ENCODE assay signal across 1 cellular context in the genomic region with DNA sequence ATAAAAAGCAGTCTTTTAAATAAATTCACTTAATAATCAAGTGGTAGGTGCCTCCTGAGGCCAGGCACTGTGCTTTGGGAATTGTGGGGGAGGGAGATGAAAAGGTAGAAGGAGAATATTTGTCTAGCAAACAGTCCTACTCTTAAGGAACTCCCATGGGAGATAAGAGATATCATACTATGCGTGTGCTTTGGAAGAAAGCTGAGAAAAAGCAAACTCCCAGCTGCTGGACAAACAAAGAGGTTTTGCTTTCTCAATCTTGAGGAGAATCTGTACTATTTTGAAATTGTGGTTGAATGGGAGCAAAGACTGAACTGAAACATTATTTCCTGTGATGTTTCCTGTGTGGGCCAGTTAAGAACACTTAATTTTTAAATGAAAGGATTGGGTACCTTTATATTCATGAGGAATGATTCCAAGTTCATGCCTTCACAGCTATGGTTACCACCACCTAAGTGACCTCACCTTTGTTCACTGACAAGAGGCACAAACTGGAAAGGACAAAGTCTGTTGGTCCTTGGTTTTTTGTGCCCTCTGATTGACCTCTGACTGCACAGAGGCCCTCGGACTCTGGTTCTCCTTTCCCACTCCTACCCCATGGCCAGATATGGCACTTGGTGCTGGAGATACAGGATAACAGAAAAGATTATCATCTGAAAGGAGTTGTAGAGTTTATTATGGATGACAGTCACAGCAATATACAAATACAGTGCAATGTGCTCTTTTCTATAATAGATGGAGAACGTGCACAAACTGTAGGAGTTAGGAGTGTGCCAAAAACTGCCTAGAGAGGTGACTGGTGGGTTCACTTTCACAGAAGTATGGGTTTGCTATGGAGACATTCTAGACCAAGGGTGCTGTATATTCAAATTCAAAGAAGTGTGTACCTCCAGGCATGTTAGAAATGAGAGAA.
TF ChIP-seq lines count a peak whose summit lies in the region.

No MANE protein-coding gene starts in this region.

TF ChIP-seq in SK-N-SH, 30 proteins besides CTCF, POLR2A, EP300 and RAD21 (continued from another document):
- TF ChIP-seq, protein P1, sequence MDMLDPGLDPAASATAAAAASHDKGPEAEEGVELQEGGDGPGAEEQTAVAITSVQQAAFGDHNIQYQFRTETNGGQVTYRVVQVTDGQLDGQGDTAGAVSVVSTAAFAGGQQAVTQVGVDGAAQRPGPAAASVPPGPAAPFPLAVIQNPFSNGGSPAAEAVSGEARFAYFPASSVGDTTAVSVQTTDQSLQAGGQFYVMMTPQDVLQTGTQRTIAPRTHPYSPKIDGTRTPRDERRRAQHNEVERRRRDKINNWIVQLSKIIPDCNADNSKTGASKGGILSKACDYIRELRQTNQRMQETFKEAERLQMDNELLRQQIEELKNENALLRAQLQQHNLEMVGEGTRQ (IDR thresholded peaks at IDR 0.05; ENCODE audit: borderline replicate concordance, low read depth, low read length): no peak
- TF ChIP-seq MAX (IDR thresholded peaks at IDR 0.05; ENCODE audit: low read depth): no peak
- TF ChIP-seq, protein P2, sequence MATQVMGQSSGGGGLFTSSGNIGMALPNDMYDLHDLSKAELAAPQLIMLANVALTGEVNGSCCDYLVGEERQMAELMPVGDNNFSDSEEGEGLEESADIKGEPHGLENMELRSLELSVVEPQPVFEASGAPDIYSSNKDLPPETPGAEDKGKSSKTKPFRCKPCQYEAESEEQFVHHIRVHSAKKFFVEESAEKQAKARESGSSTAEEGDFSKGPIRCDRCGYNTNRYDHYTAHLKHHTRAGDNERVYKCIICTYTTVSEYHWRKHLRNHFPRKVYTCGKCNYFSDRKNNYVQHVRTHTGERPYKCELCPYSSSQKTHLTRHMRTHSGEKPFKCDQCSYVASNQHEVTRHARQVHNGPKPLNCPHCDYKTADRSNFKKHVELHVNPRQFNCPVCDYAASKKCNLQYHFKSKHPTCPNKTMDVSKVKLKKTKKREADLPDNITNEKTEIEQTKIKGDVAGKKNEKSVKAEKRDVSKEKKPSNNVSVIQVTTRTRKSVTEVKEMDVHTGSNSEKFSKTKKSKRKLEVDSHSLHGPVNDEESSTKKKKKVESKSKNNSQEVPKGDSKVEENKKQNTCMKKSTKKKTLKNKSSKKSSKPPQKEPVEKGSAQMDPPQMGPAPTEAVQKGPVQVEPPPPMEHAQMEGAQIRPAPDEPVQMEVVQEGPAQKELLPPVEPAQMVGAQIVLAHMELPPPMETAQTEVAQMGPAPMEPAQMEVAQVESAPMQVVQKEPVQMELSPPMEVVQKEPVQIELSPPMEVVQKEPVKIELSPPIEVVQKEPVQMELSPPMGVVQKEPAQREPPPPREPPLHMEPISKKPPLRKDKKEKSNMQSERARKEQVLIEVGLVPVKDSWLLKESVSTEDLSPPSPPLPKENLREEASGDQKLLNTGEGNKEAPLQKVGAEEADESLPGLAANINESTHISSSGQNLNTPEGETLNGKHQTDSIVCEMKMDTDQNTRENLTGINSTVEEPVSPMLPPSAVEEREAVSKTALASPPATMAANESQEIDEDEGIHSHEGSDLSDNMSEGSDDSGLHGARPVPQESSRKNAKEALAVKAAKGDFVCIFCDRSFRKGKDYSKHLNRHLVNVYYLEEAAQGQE (IDR thresholded peaks at IDR 0.05; ENCODE audit: low read depth, low read length): no peak
- no peak for TF ChIP-seq CHD2 (IDR thresholded peaks at IDR 0.05; ENCODE audit: low read length, partially characterized antibody)
- no peak for TF ChIP-seq JUND (IDR thresholded peaks at IDR 0.05)
- TF ChIP-seq SMC3 (IDR thresholded peaks at IDR 0.05; ENCODE audit: low read depth, low read length): no peak
- no peak for TF ChIP-seq FOXJ3 (CRISPR knock-in tag; IDR thresholded peaks at IDR 0.05)
- TF ChIP-seq FOXM1 (IDR thresholded peaks at IDR 0.05; ENCODE audit: low read depth): no peak
- no peak for TF ChIP-seq RXRA (IDR thresholded peaks at IDR 0.05; ENCODE audit: borderline replicate concordance, low read depth)
- TF ChIP-seq, protein P3, sequence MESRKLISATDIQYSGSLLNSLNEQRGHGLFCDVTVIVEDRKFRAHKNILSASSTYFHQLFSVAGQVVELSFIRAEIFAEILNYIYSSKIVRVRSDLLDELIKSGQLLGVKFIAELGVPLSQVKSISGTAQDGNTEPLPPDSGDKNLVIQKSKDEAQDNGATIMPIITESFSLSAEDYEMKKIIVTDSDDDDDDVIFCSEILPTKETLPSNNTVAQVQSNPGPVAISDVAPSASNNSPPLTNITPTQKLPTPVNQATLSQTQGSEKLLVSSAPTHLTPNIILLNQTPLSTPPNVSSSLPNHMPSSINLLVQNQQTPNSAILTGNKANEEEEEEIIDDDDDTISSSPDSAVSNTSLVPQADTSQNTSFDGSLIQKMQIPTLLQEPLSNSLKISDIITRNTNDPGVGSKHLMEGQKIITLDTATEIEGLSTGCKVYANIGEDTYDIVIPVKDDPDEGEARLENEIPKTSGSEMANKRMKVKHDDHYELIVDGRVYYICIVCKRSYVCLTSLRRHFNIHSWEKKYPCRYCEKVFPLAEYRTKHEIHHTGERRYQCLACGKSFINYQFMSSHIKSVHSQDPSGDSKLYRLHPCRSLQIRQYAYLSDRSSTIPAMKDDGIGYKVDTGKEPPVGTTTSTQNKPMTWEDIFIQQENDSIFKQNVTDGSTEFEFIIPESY (IDR thresholded peaks at IDR 0.05; ENCODE audit: borderline replicate concordance, low read depth): no peak
